1 cellular context compared by ENCODE assay signal in genomic region chr17:2433696-2434095, GRCh38.
TF ChIP-seq lines count a peak whose summit lies in the region.

No MANE protein-coding gene starts in this region.

TF ChIP-seq in H1, 55 proteins besides CTCF, POLR2A, EP300 and RAD21:
- no peak for TF ChIP-seq GABPA (IDR thresholded peaks at IDR 0.05; ENCODE audit: borderline replicate concordance, insufficient read depth, low read length)
- no peak for TF ChIP-seq EGR1 (IDR thresholded peaks at IDR 0.05; ENCODE audit: borderline replicate concordance, low read depth, low read length)
- no peak for TF ChIP-seq BRCA1 (IDR thresholded peaks at IDR 0.05; ENCODE audit: low read depth, low read length)
- TF ChIP-seq ASH2L (IDR thresholded peaks at IDR 0.05; ENCODE audit: low read length) = no peak
- TF ChIP-seq TBP (IDR thresholded peaks at IDR 0.05; ENCODE audit: low read depth, low read length) = no peak
- TF ChIP-seq CHD1 (IDR thresholded peaks at IDR 0.05; ENCODE audit: low read depth, low read length) = no peak
- TF ChIP-seq TAF1 (IDR thresholded peaks at IDR 0.05; ENCODE audit: low read depth, low read length) = no peak
- TF ChIP-seq JUND (IDR thresholded peaks at IDR 0.05; ENCODE audit: low read length) = no peak
